17 cellular contexts compared by ENCODE assay signal in the genomic region with DNA sequence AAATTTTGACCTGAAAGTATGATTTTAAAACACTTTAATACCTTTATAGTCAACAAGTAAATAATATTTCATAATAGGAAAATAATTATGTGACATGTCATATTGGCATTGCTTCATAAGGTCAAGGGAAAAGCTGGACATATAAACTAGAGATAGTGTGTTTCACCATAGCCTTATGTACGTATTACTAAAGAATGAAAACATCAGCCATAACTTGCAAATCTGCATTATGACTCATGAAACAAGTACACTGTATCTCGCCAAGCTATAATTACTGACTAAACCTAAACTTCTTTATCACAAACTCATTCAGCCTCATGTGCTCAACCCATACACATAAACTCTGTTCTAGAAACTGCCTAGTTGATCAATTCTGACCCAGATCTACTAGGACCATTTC.
DNase-seq lines count a peak whose midpoint lies in the region; ATAC-seq and TF ChIP-seq lines count a peak whose summit lies in the region.
"Had no signal": no experiment of that assay in that cellular context is flagged by ENCODE, and none has a peak within 500 bp of the region (broad histone marks: within the 10 kb centered on the region; RNA-seq: fewer than 3 reads in every experiment).

No MANE protein-coding gene starts in this region.

- no peaks in the 10 kb centered on the region for H3K27me3 Mint-ChIP-seq in stimulated activated naive CD8-positive, alpha-beta T cell treated with anti-CD3 and anti-CD28 coated beads, Interleukin-15, amount 100 ng/mL, for 72 hours
- H3K27me3 Mint-ChIP-seq: B cell had no signal

- CTCF ChIA-PET in AG04450 (lab: Charles Lee), result no interaction called here
- CTCF ChIA-PET in mammary epithelial cell (lab: Charles Lee; ENCODE audit: low non-redundant PET), result no interaction called here

- H3K4me3 Mint-ChIP-seq in stimulated activated naive CD8-positive, alpha-beta T cell treated with anti-CD3 and anti-CD28 coated beads, Interleukin-15, amount 100 ng/mL, for 72 hours, result no peak overlapping the region
- H3K4me3 Mint-ChIP-seq: B cell had no signal

- H3K79me2 ChIP-seq in mammary epithelial cell (ENCODE audit: insufficient read depth, low read length), result no peaks in the 10 kb centered on the region
- no peaks in the 10 kb centered on the region for H3K79me2 ChIP-seq in hepatocyte

- H3K27ac Mint-ChIP-seq in stimulated activated naive CD8-positive, alpha-beta T cell treated with anti-CD3 and anti-CD28 coated beads, Interleukin-15, amount 100 ng/mL, for 72 hours, result no peak overlapping the region
- H3K27ac Mint-ChIP-seq: B cell had no signal

- H3K27me3 ChIP-seq in AG04450 (ENCODE audit: control insufficient read depth, insufficient read depth, low read length), result no peaks in the 10 kb centered on the region
- no peaks in the 10 kb centered on the region for H3K27me3 ChIP-seq in mammary epithelial cell (ENCODE audit: insufficient read depth, low read length)
- no peaks in the 10 kb centered on the region for H3K27me3 ChIP-seq in hepatocyte
- H3K27me3 ChIP-seq: colonic mucosa, uterus had no signal

- H3K9me3 ChIP-seq in AG04450 (ENCODE audit: control insufficient read depth, insufficient read depth, low read length), result no peaks in the 10 kb centered on the region
- H3K9me3 ChIP-seq in mammary epithelial cell (replicated peaks; ENCODE audit: insufficient read depth, low read length), result no peaks in the 10 kb centered on the region
- no peaks in the 10 kb centered on the region for H3K9me3 ChIP-seq in hepatocyte (ENCODE audit: low read depth)
- H3K9me3 ChIP-seq: colonic mucosa, uterus had no signal

- dilution Hi-C loops in mammary epithelial cell (cut with HindIII; ENCODE audit: low sequenced_read_pairs), result no loop called here

- H3K4me3 ChIP-seq in AG04450 (ENCODE audit: low read depth, low read length), result no peak overlapping the region
- H3K4me3 ChIP-seq in mammary epithelial cell (replicated peaks in 1 of 3; ENCODE audit: insufficient read depth in 1 of 3, low read depth in 2 of 3, low read length in 3 of 3), result no peak overlapping the region
- no peak overlapping the region for H3K4me3 ChIP-seq in hepatocyte
- H3K4me3 ChIP-seq: colonic mucosa, uterus had no signal

- H3K9me3 Mint-ChIP-seq in stimulated activated naive CD8-positive, alpha-beta T cell treated with anti-CD3 and anti-CD28 coated beads, Interleukin-15, amount 100 ng/mL, for 72 hours, result peaks cover 9 to 15% of the 10 kb centered on the region in 2 donors

- TF ChIP-seq CTCF in AG04450 (IDR thresholded peaks at IDR 0.05; ENCODE audit: low read depth, low read length) (no peak), mammary epithelial cell (conservative IDR thresholded peaks at IDR 0.05 in 1 of 2, IDR thresholded peaks at IDR 0.05 in 1 of 2; ENCODE audit: extremely low read depth in 1 of 2, insufficient read depth in 1 of 2, low read depth in 1 of 2, low read length in 2 of 2) (no peak), hepatocyte (IDR thresholded peaks at IDR 0.05; ENCODE audit: poor library complexity) (no peak)

- H4K20me1 ChIP-seq in mammary epithelial cell (ENCODE audit: insufficient read depth, low read length), result no peaks in the 10 kb centered on the region
- no peaks in the 10 kb centered on the region for H4K20me1 ChIP-seq in hepatocyte (ENCODE audit: insufficient read depth, poor library complexity, severe bottlenecking)

- DNase-seq in AG04450 (ENCODE audit: low read depth, low spot score), result peak; percentile 76
- peak; percentile 81 for DNase-seq in HS-5 (ENCODE audit: low read depth)
- DNase-seq in mammary epithelial cell, result peak; percentile 4
- DNase-seq in hepatocyte (ENCODE audit: low spot score), result peak; percentile 11
- DNase-seq in NCI-H2227 treated with DMSO at 0.1 percent for 48 hours (lab: John Stamatoyannopoulos, UW), result no peak
- DNase-seq in stimulated activated naive CD8-positive, alpha-beta T cell treated with anti-CD3 and anti-CD28 coated beads, Interleukin-15, amount 100 ng/mL, for 72 hours, result no peak
- DNase-seq: amygdala, colonic mucosa, GF-D8, kidney glomerular epithelial cell, NCI-H1048, NCI-H2107, NCI-H69, uterus had no signal

- no TSS peak for BruUV-seq in mammary epithelial cell (replicated peaks; lab: Mats Ljungman, UMichigan)

- no peaks in the 10 kb centered on the region for H3K9me2 ChIP-seq in hepatocyte (replicated peaks; ENCODE audit: insufficient read depth)

- no peak overlapping the region for H3K4me2 ChIP-seq in mammary epithelial cell (ENCODE audit: insufficient read depth, low read depth, low read length)
- H3K4me2 ChIP-seq in hepatocyte, result no peak overlapping the region

- in situ Hi-C loops in mammary epithelial cell (cut with MboI; ENCODE audit: low sequenced_read_pairs in 2 of 2), result no loop called here

- no peak for ATAC-seq in GM19324 (IDR thresholded peaks at IDR 0.05; ENCODE audit: low FRiP score, unreplicated experiment)
- ATAC-seq in stimulated activated naive CD8-positive, alpha-beta T cell treated with anti-CD3 and anti-CD28 coated beads, Interleukin-15, amount 100 ng/mL, for 72 hours, result no peak
- no peak for ATAC-seq in GM18511 (IDR thresholded peaks at IDR 0.05; ENCODE audit: unreplicated experiment)

- H3K4me1 ChIP-seq in mammary epithelial cell (ENCODE audit: insufficient read depth, low read length), result no peaks in the 10 kb centered on the region
- H3K4me1 ChIP-seq in hepatocyte (ENCODE audit: insufficient read depth), result no peaks in the 10 kb centered on the region
- H3K4me1 ChIP-seq: colonic mucosa, uterus had no signal

- H2AFZ ChIP-seq in mammary epithelial cell (ENCODE audit: low read depth, low read length) (no peak overlapping the region), hepatocyte (no peak overlapping the region)

- WGBS in mammary epithelial cell (ENCODE audit: low coverage, missing lambda C conversion rate), result 49% methylated on average over 2 of the region's 2 CpGs
- WGBS in hepatocyte (ENCODE audit: low lambda C conversion rate, missing lambda C conversion rate), result 55% methylated on average over 2 of the region's 2 CpGs

- intact Hi-C loops in mammary epithelial cell (cut with micrococcal nuclease), result no loop called here

- peaks cover 16% of the 10 kb centered on the region for H3K4me1 Mint-ChIP-seq in stimulated activated naive CD8-positive, alpha-beta T cell treated with anti-CD3 and anti-CD28 coated beads, Interleukin-15, amount 100 ng/mL, for 72 hours
- H3K4me1 Mint-ChIP-seq: B cell had no signal

- H3K9ac ChIP-seq in mammary epithelial cell (ENCODE audit: insufficient read depth, low read length), result no peak overlapping the region

- POLR2A ChIA-PET in AG04450 (lab: Yijun Ruan, JAX), result interaction anchor here (0.9 kb wide), 1 partner anchor 874 kb away, joined by 3 read pairs; no protein-coding TSS in a partner anchor

- H3K27ac ChIP-seq in AG04450 (ENCODE audit: low read depth, low read length) (peak overlapping the region; percentile 92), mammary epithelial cell (ENCODE audit: insufficient read depth, low read depth, low read length) (no peak overlapping the region), hepatocyte (peak overlapping the region; percentile 63)
- H3K27ac ChIP-seq: colonic mucosa, uterus had no signal

- no peaks in the 10 kb centered on the region for H3K36me3 ChIP-seq in mammary epithelial cell (ENCODE audit: insufficient read depth, low read length)
- H3K36me3 ChIP-seq in hepatocyte (replicated peaks; ENCODE audit: insufficient read depth, low read depth), result no peaks in the 10 kb centered on the region
- H3K36me3 ChIP-seq: colonic mucosa, uterus had no signal

Comparison
In these comparisons a context has a peak if more than half of its experiments do, and no peak if none do; other contexts are left out.
1. DNase-seq: peak in AG04450 (single experiment), HS-5 (single experiment), mammary epithelial cell (single experiment) and hepatocyte (single experiment); none in NCI-H2227 treated with DMSO at 0.1 percent for 48 hours (single experiment) and stimulated activated naive CD8-positive, alpha-beta T cell treated with anti-CD3 and anti-CD28 coated beads, Interleukin-15, amount 100 ng/mL, for 72 hours (0 of 2).